ENCODE assay signal across 22 cellular contexts in genomic region chr7:101896312-101896711, GRCh38.
DNase-seq lines count a peak whose midpoint lies in the region; ATAC-seq and TF ChIP-seq lines count a peak whose summit lies in the region.
"Had no signal": no experiment of that assay in that cellular context is flagged by ENCODE, and none has a peak within 500 bp of the region (broad histone marks: within the 10 kb centered on the region; RNA-seq: fewer than 3 reads in every experiment).

No MANE protein-coding gene starts in this region.

- H3K4me1 Mint-ChIP-seq in glutamatergic neuron (ENCODE audit: low read depth, unreplicated experiment), result peaks cover 32% of the 10 kb centered on the region
- H3K4me1 Mint-ChIP-seq: activated naive CD4-positive, alpha-beta T cell treated with anti-CD3 and anti-CD28 coated beads, Interleukin-2, amount 10 ng/mL, durations not matched to agents 7 days and 5 days had no signal

- no peaks in the 10 kb centered on the region for H3K36me3 ChIP-seq in psoas muscle (ENCODE audit: insufficient read depth in 1 of 2, low read depth in 1 of 2)
- H3K36me3 ChIP-seq: right lobe of liver, thyroid gland had no signal

- H3K9me3 Mint-ChIP-seq in glutamatergic neuron (ENCODE audit: unreplicated experiment), result peaks cover 5% of the 10 kb centered on the region
- H3K9me3 Mint-ChIP-seq: activated naive CD4-positive, alpha-beta T cell treated with anti-CD3 and anti-CD28 coated beads, Interleukin-2, amount 10 ng/mL, durations not matched to agents 7 days and 5 days; activated T-cell treated with anti-CD3 and anti-CD28 coated beads, Interleukin-2, amount 50 U/mL, for 4 hours; effector memory CD8-positive, alpha-beta T cell; stimulated activated naive B cell treated with anti-CD40 and anti-IgM and Interleukin-4, amounts not matched to agents 10 μg/mL and 1 μg/mL and 100 μg/mL, for 72 hours had no signal

- H3K4me1 ChIP-seq in psoas muscle, result peaks cover 78% of the 10 kb centered on the region

- no peak for DNase-seq in Right ventricle myocardium inferior (ENCODE audit: missing footprints)
- no peak for DNase-seq in left cardiac atrium
- DNase-seq in glutamatergic neuron, result no peak
- no peak for DNase-seq in psoas muscle
- no peak for DNase-seq in GM10266 (ENCODE audit: extremely low spot score)
- DNase-seq: 8988T; activated CD4-positive, alpha-beta T cell treated with anti-CD3 and anti-CD28 coated beads for 1 hour; activated naive CD4-positive, alpha-beta T cell treated with anti-CD3 and anti-CD28 coated beads, Interleukin-2, amount 10 ng/mL, durations not matched to agents 7 days and 5 days; activated T-cell treated with anti-CD3 and anti-CD28 coated beads, Interleukin-2, amount 50 U/mL, for 4 hours; Calu3; effector memory CD8-positive, alpha-beta T cell; head of caudate nucleus; MM.1S; NCI-H146; NCI-H526; stimulated activated naive B cell treated with anti-CD40 and anti-IgM and Interleukin-4, amounts not matched to agents 10 μg/mL and 1 μg/mL and 100 μg/mL, for 72 hours; thyroid gland had no signal

- H3K4me3 Mint-ChIP-seq in glutamatergic neuron (ENCODE audit: unreplicated experiment), result no peak overlapping the region
- H3K4me3 Mint-ChIP-seq: activated naive CD4-positive, alpha-beta T cell treated with anti-CD3 and anti-CD28 coated beads, Interleukin-2, amount 10 ng/mL, durations not matched to agents 7 days and 5 days; activated T-cell treated with anti-CD3 and anti-CD28 coated beads, Interleukin-2, amount 50 U/mL, for 4 hours; effector memory CD8-positive, alpha-beta T cell; stimulated activated naive B cell treated with anti-CD40 and anti-IgM and Interleukin-4, amounts not matched to agents 10 μg/mL and 1 μg/mL and 100 μg/mL, for 72 hours had no signal

- ATAC-seq in Right ventricle myocardium inferior (peak; percentile 62), left cardiac atrium (no peak), psoas muscle (peak in 1 of 4 donors; percentile 36), GM21381 (IDR thresholded peaks at IDR 0.05; ENCODE audit: unreplicated experiment) (no peak), HG02588 (IDR thresholded peaks at IDR 0.05; ENCODE audit: unreplicated experiment) (no peak), HG03025 (IDR thresholded peaks at IDR 0.05; ENCODE audit: low FRiP score, unreplicated experiment) (no peak)
- ATAC-seq: activated T-cell treated with anti-CD3 and anti-CD28 coated beads, Interleukin-2, amount 50 U/mL, for 4 hours; effector memory CD8-positive, alpha-beta T cell; right lobe of liver; stimulated activated naive B cell treated with anti-CD40 and anti-IgM and Interleukin-4, amounts not matched to agents 10 μg/mL and 1 μg/mL and 100 μg/mL, for 72 hours had no signal

- no peaks in the 10 kb centered on the region for H3K9me3 ChIP-seq in psoas muscle
- H3K9me3 ChIP-seq: neutrophil, right lobe of liver, thyroid gland had no signal

- intact Hi-C loops in Right ventricle myocardium inferior (cut with DNase I), result no loop called here
- intact Hi-C loops in left cardiac atrium (cut with DNase I), result no loop called here
- intact Hi-C loops in psoas muscle (cut with DNase I), result no loop called here

- TF ChIP-seq CTCF in glutamatergic neuron (IDR thresholded peaks at IDR 0.05; ENCODE audit: partially characterized antibody, unreplicated experiment) (no peak), psoas muscle (IDR thresholded peaks at IDR 0.05) (no peak), GM10266 (IDR thresholded peaks at IDR 0.05; ENCODE audit: control insufficient read depth, insufficient read depth, low read depth, missing control alignments) (no peak)

- 42 to 64% (median 43%) methylated on average over 9 of the region's 9 CpGs for WGBS in psoas muscle, 3 donors

- H3K36me3 Mint-ChIP-seq in glutamatergic neuron (ENCODE audit: unreplicated experiment), result no peaks in the 10 kb centered on the region
- H3K36me3 Mint-ChIP-seq: activated naive CD4-positive, alpha-beta T cell treated with anti-CD3 and anti-CD28 coated beads, Interleukin-2, amount 10 ng/mL, durations not matched to agents 7 days and 5 days; stimulated activated naive B cell treated with anti-CD40 and anti-IgM and Interleukin-4, amounts not matched to agents 10 μg/mL and 1 μg/mL and 100 μg/mL, for 72 hours had no signal

- H3K27me3 Mint-ChIP-seq in glutamatergic neuron (ENCODE audit: unreplicated experiment), result no peaks in the 10 kb centered on the region
- H3K27me3 Mint-ChIP-seq: activated naive CD4-positive, alpha-beta T cell treated with anti-CD3 and anti-CD28 coated beads, Interleukin-2, amount 10 ng/mL, durations not matched to agents 7 days and 5 days; effector memory CD8-positive, alpha-beta T cell; stimulated activated naive B cell treated with anti-CD40 and anti-IgM and Interleukin-4, amounts not matched to agents 10 μg/mL and 1 μg/mL and 100 μg/mL, for 72 hours had no signal

- H3K27me3 ChIP-seq in psoas muscle (ENCODE audit: insufficient read depth in 3 of 3, low read length in 2 of 3), result no peaks in the 10 kb centered on the region
- H3K27me3 ChIP-seq: neutrophil, right lobe of liver, thyroid gland had no signal

- peak overlapping the region; percentile 82 for H3K27ac ChIP-seq in psoas muscle
- H3K27ac ChIP-seq: right lobe of liver had no signal

- H3K27ac Mint-ChIP-seq in glutamatergic neuron (ENCODE audit: unreplicated experiment), result peak overlapping the region; percentile 76
- H3K27ac Mint-ChIP-seq: activated naive CD4-positive, alpha-beta T cell treated with anti-CD3 and anti-CD28 coated beads, Interleukin-2, amount 10 ng/mL, durations not matched to agents 7 days and 5 days; effector memory CD8-positive, alpha-beta T cell; stimulated activated naive B cell treated with anti-CD40 and anti-IgM and Interleukin-4, amounts not matched to agents 10 μg/mL and 1 μg/mL and 100 μg/mL, for 72 hours had no signal

- H3K4me3 ChIP-seq in psoas muscle, result no peak overlapping the region
- H3K4me3 ChIP-seq: right lobe of liver, thyroid gland had no signal
